In genomic region chr9:127863179-127863578, GRCh38 we compare ENCODE assay signal across 12 cellular contexts. TPM values are rescaled to one million over a fixed set of nuclear protein-coding genes. Genes with fewer than 3 reads are reported as not detected.
A peak's percentile ranks its signal among the peaks of the same experiment; 100 is the strongest.
DNase-seq lines count a peak whose midpoint lies in the region; ATAC-seq and TF ChIP-seq lines count a peak whose summit lies in the region.
"Had no signal": no experiment of that assay in that cellular context is flagged by ENCODE, and none has a peak within 500 bp of the region (broad histone marks: within the 10 kb centered on the region; RNA-seq: fewer than 3 reads in every experiment).

No MANE protein-coding gene starts in this region.

- no peaks in the 10 kb centered on the region for H3K27me3 Mint-ChIP-seq in activated CD8-positive, alpha-beta T cell treated with anti-CD3 and anti-CD28 coated beads, Interleukin-2, amount 10 ng/mL, durations not matched to agents 7 days and 5 days (ENCODE audit: low read depth)

- H3K27ac ChIP-seq in lower lobe of right lung: peak overlapping the region; percentile 85
- H3K27ac ChIP-seq in tibial nerve: peak overlapping the region in 3 of 4 donors; percentile 77 to 84 (median 81)

- TF ChIP-seq EP300 in tibial nerve (IDR thresholded peaks at IDR 0.05): no peak

- H3K4me1 Mint-ChIP-seq in activated CD8-positive, alpha-beta T cell treated with anti-CD3 and anti-CD28 coated beads, Interleukin-2, amount 10 ng/mL, durations not matched to agents 7 days and 5 days (ENCODE audit: low read depth): peaks cover 52% of the 10 kb centered on the region

- peak; percentile 39 for DNase-seq in Right ventricle myocardium inferior (ENCODE audit: missing footprints)
- DNase-seq in left cardiac atrium: no peak
- no peak for DNase-seq in activated CD8-positive, alpha-beta T cell treated with anti-CD3 and anti-CD28 coated beads, Interleukin-2, amount 10 ng/mL, durations not matched to agents 7 days and 5 days
- no peak for DNase-seq in lower lobe of right lung
- no peak for DNase-seq in tibial nerve (ENCODE audit: low spot score in 2 of 2)
- DNase-seq in mucosa of descending colon: no peak
- DNase-seq: EL; NK-92 treated with Interleukin-12 subunit alpha and Interleukin-12 subunit beta, amount 100 ng/mL, for 24 hours; small intestine had no signal

- H3K36me3 Mint-ChIP-seq in activated CD8-positive, alpha-beta T cell treated with anti-CD3 and anti-CD28 coated beads, Interleukin-2, amount 10 ng/mL, durations not matched to agents 7 days and 5 days (ENCODE audit: low read depth): peaks cover 6% of the 10 kb centered on the region

- peak overlapping the region; percentile 93 for H3K27ac Mint-ChIP-seq in activated CD8-positive, alpha-beta T cell treated with anti-CD3 and anti-CD28 coated beads, Interleukin-2, amount 10 ng/mL, durations not matched to agents 7 days and 5 days

- peaks cover 9% of the 10 kb centered on the region for H3K36me3 ChIP-seq in lower lobe of right lung
- peaks cover 0 to 17% (median 0%) of the 10 kb centered on the region in 3 donors for H3K36me3 ChIP-seq in tibial nerve
- no peaks in the 10 kb centered on the region for H3K36me3 ChIP-seq in mucosa of descending colon (ENCODE audit: low read depth)

- no peaks in the 10 kb centered on the region for H3K9me3 Mint-ChIP-seq in activated CD8-positive, alpha-beta T cell treated with anti-CD3 and anti-CD28 coated beads, Interleukin-2, amount 10 ng/mL, durations not matched to agents 7 days and 5 days (ENCODE audit: insufficient read depth)
- H3K9me3 Mint-ChIP-seq: neural crest cell had no signal

- H3K4me1 ChIP-seq in lower lobe of right lung (peaks cover 83% of the 10 kb centered on the region), tibial nerve (peaks cover 0 to 39% (median 26%) of the 10 kb centered on the region in 4 donors), mucosa of descending colon (ENCODE audit: low read depth) (no peaks in the 10 kb centered on the region)

- TF ChIP-seq CTCF in lower lobe of right lung (IDR thresholded peaks at IDR 0.05) (no peak), tibial nerve (IDR thresholded peaks at IDR 0.05) (no peak), mucosa of descending colon (IDR thresholded peaks at IDR 0.05) (no peak)

- CTCF ChIA-PET in activated CD8-positive, alpha-beta T cell treated with anti-CD3 and anti-CD28 coated beads, Interleukin-2, amount 10 ng/mL, durations not matched to agents 7 days and 5 days (lab: Charles Lee): interaction anchor here (1.2 to 2.7 kb wide), 5 partner anchors 9 to 128 kb away, joined by 3 to 15 read pairs (median 7); partner anchors contain the start of gene TOR2A

- no peak overlapping the region for H3K4me3 Mint-ChIP-seq in activated CD8-positive, alpha-beta T cell treated with anti-CD3 and anti-CD28 coated beads, Interleukin-2, amount 10 ng/mL, durations not matched to agents 7 days and 5 days
- H3K4me3 Mint-ChIP-seq: neural crest cell had no signal

- H3K9me3 ChIP-seq in lower lobe of right lung (no peaks in the 10 kb centered on the region), tibial nerve (no peaks in the 10 kb centered on the region), mucosa of descending colon (no peaks in the 10 kb centered on the region)

- H3K27me3 ChIP-seq in lower lobe of right lung (ENCODE audit: low read depth): no peaks in the 10 kb centered on the region
- H3K27me3 ChIP-seq in tibial nerve: no peaks in the 10 kb centered on the region

- ATAC-seq in Right ventricle myocardium inferior (no peak), left cardiac atrium (no peak), lower lobe of right lung (no peak), GM18867 (IDR thresholded peaks at IDR 0.05; ENCODE audit: unreplicated experiment) (no peak), mucosa of descending colon (no peak), GM18498 (IDR thresholded peaks at IDR 0.05; ENCODE audit: unreplicated experiment) (no peak)
- ATAC-seq in activated CD8-positive, alpha-beta T cell treated with anti-CD3 and anti-CD28 coated beads, Interleukin-2, amount 10 ng/mL, durations not matched to agents 7 days and 5 days: no peak

- POLR2A ChIA-PET in activated CD8-positive, alpha-beta T cell treated with anti-CD3 and anti-CD28 coated beads, Interleukin-2, amount 10 ng/mL, durations not matched to agents 7 days and 5 days (lab: Charles Lee): interaction anchor here (0.7 to 4.1 kb wide), 5 partner anchors 9 to 411 kb away, joined by 3 to 14 read pairs (median 3); partner anchors contain the start of genes ENG and LRSAM1

- WGBS in tibial nerve, 2 donors: 87% methylated on average over 12 of the region's 12 CpGs

- intact Hi-C loops in Right ventricle myocardium inferior (cut with DNase I): no loop called here
- intact Hi-C loops in left cardiac atrium (cut with DNase I): no loop called here
- intact Hi-C loops in lower lobe of right lung (cut with DNase I): no loop called here
- intact Hi-C loops in mucosa of descending colon (cut with DNase I, micrococcal nuclease): no loop called here

- no peak for TF ChIP-seq POLR2A in tibial nerve (IDR thresholded peaks at IDR 0.05)

- H3K4me3 ChIP-seq in lower lobe of right lung (no peak overlapping the region), tibial nerve (no peak overlapping the region), mucosa of descending colon (no peak overlapping the region)

RNA-seq across cellular contexts. Expression of gene ENG, which starts 8.7 kb away (rescaled TPM):
- total RNA-seq in Right ventricle myocardium inferior (131 TPM), left cardiac atrium (100 to 1,000 TPM; 132 to 392 TPM), lower lobe of right lung (323 TPM), tibial nerve (100 to 1,000 TPM in 1 of 4 donors, 10 to 100 TPM in 3; 24.9 to 137 (median 85.6) TPM), mucosa of descending colon (10 to 100 TPM; 18.3 to 35.5 (median 34.8) TPM)
- 10 to 100 TPM; 22.9 to 24.3 TPM for total RNA-seq in activated CD8-positive, alpha-beta T cell treated with anti-CD3 and anti-CD28 coated beads, Interleukin-2, amount 10 ng/mL, durations not matched to agents 7 days and 5 days

RNA-seq across cellular contexts. Expression of gene AK1, which starts 14.3 kb away (rescaled TPM):
- total RNA-seq in Right ventricle myocardium inferior (880 TPM), left cardiac atrium (100 to 1,000 TPM; 593 to 626 TPM), lower lobe of right lung (185 TPM), tibial nerve (10 to 100 TPM; 29.9 to 65.1 (median 38.7) TPM), mucosa of descending colon (100 to 1,000 TPM in 2 of 3 donors, 10 to 100 TPM in 1; 66.7 to 157 (median 106) TPM)
- total RNA-seq in activated CD8-positive, alpha-beta T cell treated with anti-CD3 and anti-CD28 coated beads, Interleukin-2, amount 10 ng/mL, durations not matched to agents 7 days and 5 days: 10 to 100 TPM; 22.4 to 30.4 TPM

RNA-seq across cellular contexts. Expression of gene ST6GALNAC6, which starts 36.2 kb away (rescaled TPM):
- total RNA-seq in Right ventricle myocardium inferior (43.3 TPM), left cardiac atrium (10 to 100 TPM; 56.7 to 71.7 TPM), lower lobe of right lung (82.0 TPM), tibial nerve (100 to 1,000 TPM; 108 to 193 (median 172) TPM), mucosa of descending colon (100 to 1,000 TPM; 121 to 266 (median 175) TPM)
- total RNA-seq in activated CD8-positive, alpha-beta T cell treated with anti-CD3 and anti-CD28 coated beads, Interleukin-2, amount 10 ng/mL, durations not matched to agents 7 days and 5 days: 10 to 100 TPM; 68.6 to 77.6 TPM

RNA-seq across cellular contexts. Expression of gene ST6GALNAC4, which starts 53.7 kb away (rescaled TPM):
- total RNA-seq in Right ventricle myocardium inferior (21.9 TPM), left cardiac atrium (10 to 100 TPM; 35.8 to 49.9 TPM), lower lobe of right lung (45.6 TPM), tibial nerve (10 to 100 TPM; 23.9 to 70.5 (median 37.0) TPM), mucosa of descending colon (10 to 100 TPM; 31.0 to 39.2 (median 37.2) TPM)
- total RNA-seq in activated CD8-positive, alpha-beta T cell treated with anti-CD3 and anti-CD28 coated beads, Interleukin-2, amount 10 ng/mL, durations not matched to agents 7 days and 5 days: 10 to 100 TPM; 37.0 to 39.7 TPM
